In genomic region chr13:81664872-81665271, GRCh38 we compare ENCODE assay signal across 18 cellular contexts.
A peak's percentile ranks its signal among the peaks of the same experiment; 100 is the strongest.
DNase-seq lines count a peak whose midpoint lies in the region; ATAC-seq, FAIRE-seq and TF ChIP-seq lines count a peak whose summit lies in the region.
"Had no signal": no experiment of that assay in that cellular context is flagged by ENCODE, and none has a peak within 500 bp of the region (broad histone marks: within the 10 kb centered on the region; RNA-seq: fewer than 3 reads in every experiment).

No MANE protein-coding gene starts in this region.

- H3K27me3 ChIP-seq in H1 (replicated peaks in 1 of 4; ENCODE audit: control insufficient read depth in 3 of 4, extremely low read depth in 1 of 4, insufficient read depth in 3 of 4, low read length in 3 of 4) (no peaks in the 10 kb centered on the region), mesendoderm (ENCODE audit: insufficient read depth, low read length, poor library complexity) (no peaks in the 10 kb centered on the region), HAP-1 (ENCODE audit: low read depth) (no peaks in the 10 kb centered on the region)
- H3K27me3 ChIP-seq: BLaER1 had no signal

- peak overlapping the region; percentile 21; the same call in 1 of the 2 replicates for H2AFZ ChIP-seq in H1 (ENCODE audit: low read length)

- H2AK5ac ChIP-seq in H1 (ENCODE audit: low read depth, low read length): no peak overlapping the region
- H2AK5ac ChIP-seq in mesendoderm (ENCODE audit: low read length): no peak overlapping the region

- H2BK20ac ChIP-seq in H1 (ENCODE audit: low read length): no peak overlapping the region

- TF ChIP-seq CTCF in H1 (IDR thresholded peaks at IDR 0.05; ENCODE audit: control extremely low read depth in 1 of 3, insufficient read depth in 1 of 3, low read depth in 1 of 3, low read length in 3 of 3): no peak

- H3K4ac ChIP-seq in H1 (replicated peaks; ENCODE audit: insufficient read length, low read depth, low read length) (no peak overlapping the region), mesendoderm (ENCODE audit: low read depth, low read length) (no peak overlapping the region)

- H3K14ac ChIP-seq in H1 (ENCODE audit: insufficient read length): no peak overlapping the region

- H2BK5ac ChIP-seq in H1 (ENCODE audit: low read depth, low read length) (no peak overlapping the region), mesendoderm (ENCODE audit: low read length) (no peak overlapping the region)

- H4K20me1 ChIP-seq in H1 (replicated peaks in 1 of 2; ENCODE audit: control insufficient read depth in 1 of 2, insufficient read depth in 2 of 2, low read length in 2 of 2): no peaks in the 10 kb centered on the region
- H4K20me1 ChIP-seq: BLaER1 had no signal

- H3K56ac ChIP-seq in H1 (replicated peaks; ENCODE audit: insufficient read length, low read depth, low read length) (no peak overlapping the region), mesendoderm (ENCODE audit: low read length) (no peak overlapping the region)

- H3K4me1 ChIP-seq in H1 (replicated peaks in 1 of 4; ENCODE audit: control insufficient read depth in 3 of 4, insufficient read depth in 4 of 4, low read length in 3 of 4) (no peaks in the 10 kb centered on the region; a peak in 1 of 7 replicates), mesendoderm (ENCODE audit: control insufficient read depth, low read depth, low read length) (no peaks in the 10 kb centered on the region), HAP-1 (no peaks in the 10 kb centered on the region)
- H3K4me1 ChIP-seq: A549 had no signal

- H4K8ac ChIP-seq in H1 (ENCODE audit: extremely low read depth, insufficient read depth, low read length): no peak overlapping the region
- no peak overlapping the region for H4K8ac ChIP-seq in mesendoderm (ENCODE audit: low read depth, low read length)

- no peak for FAIRE-seq in H1 (lab: Jason Lieb, UNC)
- FAIRE-seq: A549, GM19239 had no signal

- no peaks in the 10 kb centered on the region for H3K79me2 ChIP-seq in H1 (ENCODE audit: control insufficient read depth in 1 of 2, insufficient read depth in 2 of 2, low read length in 2 of 2)
- no peaks in the 10 kb centered on the region for H3K79me2 ChIP-seq in mesendoderm (ENCODE audit: control insufficient read depth, insufficient read depth, low read length)

- no peak overlapping the region for H3K9ac ChIP-seq in H1 (replicated peaks in 1 of 4; ENCODE audit: extremely low read depth in 1 of 4, low read depth in 3 of 4, low read length in 3 of 4)
- H3K9ac ChIP-seq in mesendoderm (ENCODE audit: low read length): no peak overlapping the region
- H3K9ac ChIP-seq: BLaER1 had no signal

- DNase-seq in DMS53 (lab: John Stamatoyannopoulos, UW) (peak; percentile 6), DMS53 treated with DMSO at 0.1 percent for 48 hours (lab: John Stamatoyannopoulos, UW; ENCODE audit: unreplicated experiment) (no peak), NCI-H748 (lab: John Stamatoyannopoulos, UW; ENCODE audit: unreplicated experiment) (peak; percentile 32), H1 (ENCODE audit: low read depth in 1 of 2, low spot score in 2 of 2) (no peak), mesendoderm (peak; percentile 56), left colon (no peak), epidermal melanocyte (ENCODE audit: insufficient read length, low spot score) (no peak), HAP-1 (ENCODE audit: low spot score in 2 of 2) (no peak)
- DNase-seq: AML-193; CD4-positive, alpha-beta memory T cell; DMS153; GDM1; HCEC 1CT had no signal

- H3K18ac ChIP-seq in H1 (ENCODE audit: extremely low read depth, low read length) (no peak overlapping the region), mesendoderm (ENCODE audit: low read length) (no peak overlapping the region)

- no peak for TF ChIP-seq POLR2A in H1 (IDR thresholded peaks at IDR 0.05; ENCODE audit: control extremely low read depth in 1 of 2, low read depth in 2 of 2, low read length in 2 of 2)

- POLR2A ChIA-PET in H1 (lab: Charles Lee; ENCODE audit: partially characterized antibody): no interaction called here

- WGBS in H1 (ENCODE audit: extremely low coverage in 1 of 2, insufficient coverage in 1 of 2, insufficient read length in 1 of 2, insufficient replicate concordance in 2 of 2, low coverage in 1 of 2, low lambda C conversion rate in 2 of 2, missing lambda C conversion rate in 1 of 2), 2 experiments: 97% methylated on average over 2 of the region's 2 CpGs; no CpG with 5 or more reads in 1 of the 2 experiments
- no CpG with 5 or more reads among the region's 2 CpGs for WGBS in mesendoderm (ENCODE audit: extremely low coverage, insufficient coverage, low lambda C conversion rate)

- H3K36me3 ChIP-seq in H1 (ENCODE audit: control insufficient read depth in 2 of 4, insufficient read depth in 4 of 4, low read length in 3 of 4) (no peaks in the 10 kb centered on the region), mesendoderm (ENCODE audit: control insufficient read depth, insufficient read depth, low read length) (no peaks in the 10 kb centered on the region), HAP-1 (replicated peaks) (no peaks in the 10 kb centered on the region)
- H3K36me3 ChIP-seq: BLaER1 had no signal

- H3K27ac ChIP-seq in H1 (ENCODE audit: low read depth, low read length) (no peak overlapping the region), mesendoderm (ENCODE audit: low read depth, low read length) (no peak overlapping the region)
- H3K27ac ChIP-seq: 22Rv1, A549, BLaER1, HL-60 had no signal

- H4K5ac ChIP-seq in H1 (ENCODE audit: insufficient read length, low read depth, low read length) (no peak overlapping the region), mesendoderm (ENCODE audit: low read length) (no peak overlapping the region)

- no peak for TF ChIP-seq EP300 in H1 (IDR thresholded peaks at IDR 0.05; ENCODE audit: borderline replicate concordance in 1 of 2, low read depth in 2 of 2, low read length in 2 of 2)

- H2BK12ac ChIP-seq in H1 (ENCODE audit: low read depth, low read length): no peak overlapping the region

- in situ Hi-C loops in HAP-1 (cut with MboI; ENCODE audit: low sequenced_read_pairs): no loop called here

- H3K23me2 ChIP-seq in H1 (ENCODE audit: low read depth, low read length): no peaks in the 10 kb centered on the region

- no peak overlapping the region for H2BK120ac ChIP-seq in H1 (replicated peaks; ENCODE audit: low read depth, low read length)
- H2BK120ac ChIP-seq in mesendoderm (ENCODE audit: low read depth, low read length): no peak overlapping the region

- no peak overlapping the region for H3K4me3 ChIP-seq in H1 (ENCODE audit: extremely low read depth in 1 of 4, insufficient read depth in 2 of 4, low read depth in 3 of 4, low read length in 4 of 4)
- no peak overlapping the region for H3K4me3 ChIP-seq in mesendoderm (ENCODE audit: low read length)
- H3K4me3 ChIP-seq in HAP-1: no peak overlapping the region
- H3K4me3 ChIP-seq: A549, BLaER1 had no signal

- no peak for ATAC-seq in left colon
- ATAC-seq: A549 had no signal

- H3K4me2 ChIP-seq in H1 (ENCODE audit: insufficient read depth in 1 of 2, low read depth in 2 of 2, low read length in 2 of 2) (no peak overlapping the region), mesendoderm (ENCODE audit: low read length) (no peak overlapping the region)
- H3K4me2 ChIP-seq: A549, BLaER1 had no signal

- H2BK15ac ChIP-seq in H1 (ENCODE audit: low read length): no peak overlapping the region
- no peak overlapping the region for H2BK15ac ChIP-seq in mesendoderm (replicated peaks; ENCODE audit: low read depth)

- H3K9me3 ChIP-seq in H1 (ENCODE audit: insufficient read depth in 2 of 2, low read depth in 1 of 2, low read length in 1 of 2) (no peaks in the 10 kb centered on the region), HAP-1 (no peaks in the 10 kb centered on the region)
- H3K9me3 ChIP-seq: A549, BLaER1 had no signal

- no peak overlapping the region for H4K91ac ChIP-seq in H1 (replicated peaks; ENCODE audit: insufficient read length, low read length)

- H3K79me1 ChIP-seq in H1 (ENCODE audit: low read depth, low read length): no peaks in the 10 kb centered on the region
- no peaks in the 10 kb centered on the region for H3K79me1 ChIP-seq in mesendoderm (ENCODE audit: low read length)

- TF ChIP-seq RAD21 in H1 (IDR thresholded peaks at IDR 0.05 in 1 of 2, conservative IDR thresholded peaks at IDR 0.05 in 1 of 2; ENCODE audit: low read depth in 2 of 2, low read length in 2 of 2): no peak

- CTCF ChIA-PET in H1 (lab: Charles Lee; ENCODE audit: partially characterized antibody): interaction anchor here (0.6 to 0.8 kb wide), 2 partner anchors 25 to 145 kb away, joined by 3 read pairs; no protein-coding TSS in a partner anchor

- intact Hi-C loops in left colon (cut with DNase I, micrococcal nuclease): no loop called here

- H3K23ac ChIP-seq in H1 (ENCODE audit: insufficient read length) (no peak overlapping the region), mesendoderm (ENCODE audit: low read length) (no peak overlapping the region)

TF ChIP-seq in H1, 55 proteins besides CTCF, POLR2A, EP300 and RAD21:
- TF ChIP-seq POU5F1 (IDR thresholded peaks at IDR 0.05; ENCODE audit: low read depth, low read length) (no peak), JUN (IDR thresholded peaks at IDR 0.05; ENCODE audit: low read depth, low read length) (no peak), TAF1 (IDR thresholded peaks at IDR 0.05; ENCODE audit: low read depth, low read length) (no peak), EGR1 (IDR thresholded peaks at IDR 0.05; ENCODE audit: borderline replicate concordance, low read depth, low read length) (no peak), KDM1A (IDR thresholded peaks at IDR 0.05; ENCODE audit: borderline replicate concordance, low read length) (no peak), BACH1 (IDR thresholded peaks at IDR 0.05; ENCODE audit: low read length) (no peak), RNF2 (IDR thresholded peaks at IDR 0.05; ENCODE audit: borderline replicate concordance, low read depth, low read length, missing control alignments, poor library complexity, severe bottlenecking) (no peak), USF2 (IDR thresholded peaks at IDR 0.05; ENCODE audit: low read length) (no peak)
TF ChIP-seq in H1: peak in this region for 0.

Comparison
In these comparisons a context has a peak if more than half of its experiments do, and no peak if none do; other contexts are left out.
1. DNase-seq: peak in DMS53 (single experiment), NCI-H748 (single experiment) and mesendoderm (single experiment); none in DMS53 treated with DMSO at 0.1 percent for 48 hours (single experiment), H1 (0 of 2), left colon (0 of 2), epidermal melanocyte (single experiment) and HAP-1 (0 of 2).